Comparison of ENCODE assay signal across 9 cellular contexts in the genomic region with DNA sequence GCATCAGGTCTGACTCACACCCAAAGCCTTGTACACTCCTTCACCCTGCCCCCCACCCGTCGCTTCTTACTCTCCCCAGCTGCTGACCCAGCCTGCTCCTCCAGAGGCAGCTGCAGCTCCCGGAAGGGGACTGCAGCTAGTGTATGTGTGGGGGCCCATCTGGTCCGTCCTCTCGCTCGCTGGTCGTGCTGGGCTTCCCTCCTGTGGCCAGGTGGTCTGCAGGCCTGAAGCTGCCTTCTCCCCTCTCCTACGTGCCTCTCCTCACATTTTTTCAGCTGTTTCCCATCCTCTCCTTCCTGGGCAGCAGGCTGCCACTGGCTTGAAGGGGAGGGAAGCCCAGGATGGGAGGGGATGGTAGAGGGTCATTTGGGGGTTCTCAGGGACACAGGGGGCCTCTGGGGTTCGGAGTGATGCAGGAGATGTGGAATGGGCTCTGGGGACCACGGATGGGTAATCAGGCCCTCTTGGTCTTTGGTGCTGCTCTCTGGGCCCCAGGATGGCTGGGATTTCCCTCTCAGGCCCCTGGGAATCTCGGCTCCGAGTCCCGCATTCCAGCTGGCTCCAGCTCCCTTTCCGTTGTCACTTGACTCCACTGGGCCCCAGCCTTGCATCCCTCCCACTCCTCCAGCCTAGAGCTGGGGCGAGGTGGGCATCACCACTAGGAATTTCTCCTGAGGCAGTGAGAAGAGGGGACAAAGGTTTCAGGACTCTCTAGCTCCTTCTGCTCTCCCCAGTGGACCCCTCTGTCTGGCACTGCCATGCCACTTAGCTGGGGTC. TPM values are rescaled to one million over a fixed set of nuclear protein-coding genes. Genes with fewer than 3 reads are reported as not detected.
DNase-seq lines count a peak whose midpoint lies in the region; ATAC-seq and TF ChIP-seq lines count a peak whose summit lies in the region.
"Had no signal": no experiment of that assay in that cellular context is flagged by ENCODE, and none has a peak within 500 bp of the region (broad histone marks: within the 10 kb centered on the region; RNA-seq: fewer than 3 reads in every experiment).

No MANE protein-coding gene starts in this region.

- H3K27ac ChIP-seq in brain microvascular endothelial cell (no peak overlapping the region), left lung (peak overlapping the region; percentile 63 to 77), temporal lobe (ENCODE audit: low read depth, low read length) (peak overlapping the region; percentile 94)
- H3K27ac ChIP-seq: SJSA1 had no signal

- no peak for ATAC-seq in left lung
- ATAC-seq in HG02884 (IDR thresholded peaks at IDR 0.05; ENCODE audit: unreplicated experiment) = no peak
- ATAC-seq in GM21381 (IDR thresholded peaks at IDR 0.05; ENCODE audit: unreplicated experiment) = no peak
- no peak for ATAC-seq in HG02571 (IDR thresholded peaks at IDR 0.05; ENCODE audit: unreplicated experiment)

- intact Hi-C loops in left lung (cut with DNase I) = no loop called here

- H3K36me3 ChIP-seq in brain microvascular endothelial cell (replicated peaks) (no peaks in the 10 kb centered on the region), left lung (no peaks in the 10 kb centered on the region)
- H3K36me3 ChIP-seq: SJSA1 had no signal

- peaks cover 37 to 44% of the 10 kb centered on the region in 2 donors for H3K4me1 ChIP-seq in left lung

- no peak overlapping the region for H3K4me3 ChIP-seq in brain microvascular endothelial cell (ENCODE audit: low read depth, low read length)
- H3K4me3 ChIP-seq in left lung = peak overlapping the region in 1 of 2 donors; percentile 60
- H3K4me3 ChIP-seq: SJSA1 had no signal

- DNase-seq in NCI-H146 (lab: John Stamatoyannopoulos, UW) (peak; percentile 55), brain microvascular endothelial cell (peak; percentile 15), left lung (no peak)
- DNase-seq: foreskin melanocyte had no signal

- in situ Hi-C loops in brain microvascular endothelial cell (cut with HindIII; ENCODE audit: low pct_ligation_motif_present, low sequenced_read_pairs) = no loop called here

- no peaks in the 10 kb centered on the region for H3K27me3 ChIP-seq in brain microvascular endothelial cell (replicated peaks)
- H3K27me3 ChIP-seq in left lung = peaks cover 0 to 50% of the 10 kb centered on the region in 2 donors
- H3K27me3 ChIP-seq: SJSA1 had no signal

- TF ChIP-seq CTCF in brain microvascular endothelial cell (IDR thresholded peaks at IDR 0.05; ENCODE audit: low read depth, low read length, missing control alignments) (no peak), left lung (IDR thresholded peaks at IDR 0.05) (no peak)

- H3K9me3 ChIP-seq in left lung = no peaks in the 10 kb centered on the region
- H3K9me3 ChIP-seq: SJSA1 had no signal

RNA-seq across cellular contexts. Expression of a gene that starts 2.1 kb away (rescaled TPM):
- 100 to 1,000 TPM in 1 of 2 donors, 10 to 100 TPM in 1; 77.9 to 148 TPM for total RNA-seq in left lung
- 147 TPM for total RNA-seq in temporal lobe

RNA-seq across cellular contexts. Expression of a gene that starts 25.8 kb away (rescaled TPM):
- total RNA-seq in left lung = 10 to 100 TPM; 29.5 to 34.2 TPM
- total RNA-seq in temporal lobe = 20.7 TPM

RNA-seq across cellular contexts. Expression of a gene that starts 31.9 kb away (rescaled TPM):
- total RNA-seq in left lung (10 to 100 TPM; 34.0 to 40.3 TPM), temporal lobe (23.4 TPM)

RNA-seq across cellular contexts. Expression of a gene that starts 49.8 kb away (rescaled TPM):
- total RNA-seq in left lung (100 to 1,000 TPM; 213 to 384 TPM), temporal lobe (not detected)
- total RNA-seq: SJSA1 had no signal

RNA-seq across cellular contexts. Expression of a gene that starts 58.6 kb away (rescaled TPM):
- total RNA-seq in left lung = 1 to 10 TPM; 2.5 to 4.0 TPM
- not detected for total RNA-seq in temporal lobe
- total RNA-seq: SJSA1 had no signal

Comparison
In these comparisons a context has a peak if more than half of its experiments do, and no peak if none do; other contexts are left out.
1. DNase-seq: peak in NCI-H146 (single experiment) and brain microvascular endothelial cell (single experiment); none in left lung (0 of 2).